ENCODE assay signal across 1 cellular context in the genomic region with DNA sequence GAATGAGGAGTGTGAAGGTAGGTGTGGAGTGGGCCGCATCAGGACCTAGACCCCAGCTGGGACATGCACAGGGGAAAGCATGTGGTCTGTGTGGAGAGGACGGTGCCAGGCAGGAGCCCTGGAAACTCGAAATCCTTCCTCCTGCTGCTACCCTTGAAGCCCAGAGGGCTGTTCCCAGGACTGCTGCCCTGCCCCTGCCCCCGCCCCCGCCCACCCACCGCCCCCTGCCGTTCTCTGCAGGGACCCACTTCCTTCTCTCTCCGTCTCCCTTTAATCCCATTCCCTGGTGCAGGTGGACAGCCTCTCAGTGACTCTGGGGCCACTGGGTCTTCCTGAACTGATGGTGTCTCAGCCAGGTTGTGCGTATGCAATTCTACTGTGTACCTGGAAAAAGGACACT.
TF ChIP-seq lines count a peak whose summit lies in the region.

No MANE protein-coding gene starts in this region.

TF ChIP-seq in GM23338, 12 proteins besides CTCF, POLR2A, EP300 and RAD21 (continued from another document):
- TF ChIP-seq REST (IDR thresholded peaks at IDR 0.05; ENCODE audit: unreplicated experiment): no peak
- TF ChIP-seq JUNB (IDR thresholded peaks at IDR 0.05; ENCODE audit: unreplicated experiment): no peak
- TF ChIP-seq ZNF114 (CRISPR knock-in tag; IDR thresholded peaks at IDR 0.05): no peak
- no peak for TF ChIP-seq EZH2 (IDR thresholded peaks at IDR 0.05; ENCODE audit: low read depth, unreplicated experiment)
- TF ChIP-seq, protein P1, sequence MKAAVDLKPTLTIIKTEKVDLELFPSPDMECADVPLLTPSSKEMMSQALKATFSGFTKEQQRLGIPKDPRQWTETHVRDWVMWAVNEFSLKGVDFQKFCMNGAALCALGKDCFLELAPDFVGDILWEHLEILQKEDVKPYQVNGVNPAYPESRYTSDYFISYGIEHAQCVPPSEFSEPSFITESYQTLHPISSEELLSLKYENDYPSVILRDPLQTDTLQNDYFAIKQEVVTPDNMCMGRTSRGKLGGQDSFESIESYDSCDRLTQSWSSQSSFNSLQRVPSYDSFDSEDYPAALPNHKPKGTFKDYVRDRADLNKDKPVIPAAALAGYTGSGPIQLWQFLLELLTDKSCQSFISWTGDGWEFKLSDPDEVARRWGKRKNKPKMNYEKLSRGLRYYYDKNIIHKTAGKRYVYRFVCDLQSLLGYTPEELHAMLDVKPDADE (IDR thresholded peaks at IDR 0.05): no peak
- TF ChIP-seq, protein P2, sequence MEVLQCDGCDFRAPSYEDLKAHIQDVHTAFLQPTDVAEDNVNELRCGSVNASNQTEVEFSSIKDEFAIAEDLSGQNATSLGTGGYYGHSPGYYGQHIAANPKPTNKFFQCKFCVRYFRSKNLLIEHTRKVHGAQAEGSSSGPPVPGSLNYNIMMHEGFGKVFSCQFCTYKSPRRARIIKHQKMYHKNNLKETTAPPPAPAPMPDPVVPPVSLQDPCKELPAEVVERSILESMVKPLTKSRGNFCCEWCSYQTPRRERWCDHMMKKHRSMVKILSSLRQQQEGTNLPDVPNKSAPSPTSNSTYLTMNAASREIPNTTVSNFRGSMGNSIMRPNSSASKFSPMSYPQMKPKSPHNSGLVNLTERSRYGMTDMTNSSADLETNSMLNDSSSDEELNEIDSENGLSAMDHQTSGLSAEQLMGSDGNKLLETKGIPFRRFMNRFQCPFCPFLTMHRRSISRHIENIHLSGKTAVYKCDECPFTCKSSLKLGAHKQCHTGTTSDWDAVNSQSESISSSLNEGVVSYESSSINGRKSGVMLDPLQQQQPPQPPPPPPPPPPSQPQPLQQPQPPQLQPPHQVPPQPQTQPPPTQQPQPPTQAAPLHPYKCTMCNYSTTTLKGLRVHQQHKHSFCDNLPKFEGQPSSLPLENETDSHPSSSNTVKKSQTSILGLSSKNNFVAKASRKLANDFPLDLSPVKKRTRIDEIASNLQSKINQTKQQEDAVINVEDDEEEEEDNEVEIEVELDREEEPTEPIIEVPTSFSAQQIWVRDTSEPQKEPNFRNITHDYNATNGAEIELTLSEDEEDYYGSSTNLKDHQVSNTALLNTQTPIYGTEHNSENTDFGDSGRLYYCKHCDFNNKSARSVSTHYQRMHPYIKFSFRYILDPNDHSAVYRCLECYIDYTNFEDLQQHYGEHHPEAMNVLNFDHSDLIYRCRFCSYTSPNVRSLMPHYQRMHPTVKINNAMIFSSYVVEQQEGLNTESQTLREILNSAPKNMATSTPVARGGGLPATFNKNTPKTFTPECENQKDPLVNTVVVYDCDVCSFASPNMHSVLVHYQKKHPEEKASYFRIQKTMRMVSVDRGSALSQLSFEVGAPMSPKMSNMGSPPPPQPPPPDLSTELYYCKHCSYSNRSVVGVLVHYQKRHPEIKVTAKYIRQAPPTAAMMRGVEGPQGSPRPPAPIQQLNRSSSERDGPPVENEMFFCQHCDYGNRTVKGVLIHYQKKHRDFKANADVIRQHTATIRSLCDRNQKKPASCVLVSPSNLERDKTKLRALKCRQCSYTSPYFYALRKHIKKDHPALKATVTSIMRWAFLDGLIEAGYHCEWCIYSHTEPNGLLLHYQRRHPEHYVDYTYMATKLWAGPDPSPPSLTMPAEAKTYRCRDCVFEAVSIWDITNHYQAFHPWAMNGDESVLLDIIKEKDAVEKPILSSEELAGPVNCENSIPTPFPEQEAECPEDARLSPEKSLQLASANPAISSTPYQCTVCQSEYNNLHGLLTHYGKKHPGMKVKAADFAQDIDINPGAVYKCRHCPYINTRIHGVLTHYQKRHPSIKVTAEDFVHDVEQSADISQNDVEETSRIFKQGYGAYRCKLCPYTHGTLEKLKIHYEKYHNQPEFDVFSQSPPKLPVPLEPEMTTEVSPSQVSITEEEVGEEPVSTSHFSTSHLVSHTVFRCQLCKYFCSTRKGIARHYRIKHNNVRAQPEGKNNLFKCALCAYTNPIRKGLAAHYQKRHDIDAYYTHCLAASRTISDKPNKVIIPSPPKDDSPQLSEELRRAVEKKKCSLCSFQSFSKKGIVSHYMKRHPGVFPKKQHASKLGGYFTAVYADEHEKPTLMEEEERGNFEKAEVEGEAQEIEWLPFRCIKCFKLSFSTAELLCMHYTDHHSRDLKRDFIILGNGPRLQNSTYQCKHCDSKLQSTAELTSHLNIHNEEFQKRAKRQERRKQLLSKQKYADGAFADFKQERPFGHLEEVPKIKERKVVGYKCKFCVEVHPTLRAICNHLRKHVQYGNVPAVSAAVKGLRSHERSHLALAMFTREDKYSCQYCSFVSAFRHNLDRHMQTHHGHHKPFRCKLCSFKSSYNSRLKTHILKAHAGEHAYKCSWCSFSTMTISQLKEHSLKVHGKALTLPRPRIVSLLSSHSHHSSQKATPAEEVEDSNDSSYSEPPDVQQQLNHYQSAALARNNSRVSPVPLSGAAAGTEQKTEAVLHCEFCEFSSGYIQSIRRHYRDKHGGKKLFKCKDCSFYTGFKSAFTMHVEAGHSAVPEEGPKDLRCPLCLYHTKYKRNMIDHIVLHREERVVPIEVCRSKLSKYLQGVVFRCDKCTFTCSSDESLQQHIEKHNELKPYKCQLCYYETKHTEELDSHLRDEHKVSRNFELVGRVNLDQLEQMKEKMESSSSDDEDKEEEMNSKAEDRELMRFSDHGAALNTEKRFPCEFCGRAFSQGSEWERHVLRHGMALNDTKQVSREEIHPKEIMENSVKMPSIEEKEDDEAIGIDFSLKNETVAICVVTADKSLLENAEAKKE (CRISPR knock-in tag; IDR thresholded peaks at IDR 0.05): no peak
- no peak for TF ChIP-seq EZH2phosphoT487 (IDR thresholded peaks at IDR 0.05; ENCODE audit: unreplicated experiment)
